Comparison of ENCODE assay signal across 8 cellular contexts in genomic region chr20:51262240-51262639, GRCh38.
"Had no signal": no experiment of that assay in that cellular context is flagged by ENCODE, and none has a peak within 500 bp of the region (broad histone marks: within the 10 kb centered on the region; RNA-seq: fewer than 3 reads in every experiment).

No MANE protein-coding gene starts in this region.

- H3K4me3 Mint-ChIP-seq: GM23338, HFFc6, IgD-negative memory B cell had no signal

- ATAC-seq: GM23338, HCT116 had no signal

- H3K4me2 ChIP-seq: GM23338, KMS-11 had no signal

- H3K36me3 Mint-ChIP-seq: IgD-negative memory B cell had no signal

- H3K27ac Mint-ChIP-seq: GM23338, HFFc6, IgD-negative memory B cell had no signal

- H3K36me3 ChIP-seq: HAP-1 had no signal

- DNase-seq: H7, HFFc6, KBM-7 had no signal

- H3K27ac ChIP-seq: KMS-11 had no signal

- H3K4me1 Mint-ChIP-seq: IgD-negative memory B cell had no signal

- H2AFZ ChIP-seq: GM23338 had no signal

- H3K9me3 Mint-ChIP-seq: HFFc6 had no signal

- H3K4me1 ChIP-seq: HAP-1 had no signal

- H3K4me3 ChIP-seq: GM23338, HAP-1 had no signal

- H3K9ac ChIP-seq: KMS-11 had no signal
